17 cellular contexts compared by ENCODE assay signal in the genomic region with DNA sequence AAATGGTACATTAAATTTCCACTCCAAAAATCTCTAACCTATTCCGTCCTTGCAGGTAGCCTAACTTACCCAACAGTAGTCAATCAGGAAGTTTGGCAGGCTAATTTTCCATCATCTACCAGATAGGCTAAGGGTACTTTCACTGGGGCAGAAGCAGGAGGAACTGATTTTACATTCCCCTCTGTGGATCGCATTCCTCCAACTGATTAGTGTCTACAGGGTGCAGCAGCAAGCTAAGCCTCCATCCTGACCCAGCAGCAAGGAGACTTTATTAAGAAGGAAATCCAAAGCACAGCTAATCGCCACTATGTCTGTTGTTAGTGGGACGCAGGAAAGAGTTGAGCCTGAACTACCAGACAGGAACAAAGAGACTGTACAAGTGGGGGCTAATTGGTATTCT.
DNase-seq lines count a peak whose midpoint lies in the region; ATAC-seq and TF ChIP-seq lines count a peak whose summit lies in the region.
"Had no signal": no experiment of that assay in that cellular context is flagged by ENCODE, and none has a peak within 500 bp of the region (broad histone marks: within the 10 kb centered on the region; RNA-seq: fewer than 3 reads in every experiment).

No MANE protein-coding gene starts in this region.

- no peak overlapping the region for H3K4me3 ChIP-seq in WERI-Rb-1 (ENCODE audit: low read depth, low read length)
- no peak overlapping the region for H3K4me3 ChIP-seq in retinal pigment epithelial cell (ENCODE audit: low read length)

- peaks cover 36% of the 10 kb centered on the region for H3K4me1 Mint-ChIP-seq in T-helper 2 cell treated with Interferon-gamma antibody and Interleukin-4, amounts not matched to agents 5 μg/mL and 100 μg/mL, for 36 hours (ENCODE audit: low read depth)
- H3K4me1 Mint-ChIP-seq in activated naive CD8-positive, alpha-beta T cell treated with anti-CD3 and anti-CD28 coated beads, Interleukin-2, amount 50 U/mL, for 24 hours, result peaks cover 50% of the 10 kb centered on the region
- no peaks in the 10 kb centered on the region for H3K4me1 Mint-ChIP-seq in glutamatergic neuron (ENCODE audit: low read depth, unreplicated experiment)

- H3K36me3 ChIP-seq in WERI-Rb-1, result no peaks in the 10 kb centered on the region

- no peaks in the 10 kb centered on the region for H3K9me3 ChIP-seq in WERI-Rb-1 (ENCODE audit: severe bottlenecking)

- no peak overlapping the region for H3K27ac ChIP-seq in WERI-Rb-1

- peak overlapping the region; percentile 11 for H3K27ac Mint-ChIP-seq in T-helper 2 cell treated with Interferon-gamma antibody and Interleukin-4, amounts not matched to agents 5 μg/mL and 100 μg/mL, for 36 hours
- H3K27ac Mint-ChIP-seq in activated naive CD8-positive, alpha-beta T cell treated with anti-CD3 and anti-CD28 coated beads, Interleukin-2, amount 50 U/mL, for 24 hours, result peak overlapping the region; percentile 86
- H3K27ac Mint-ChIP-seq in glutamatergic neuron (ENCODE audit: unreplicated experiment), result no peak overlapping the region
- H3K27ac Mint-ChIP-seq: CD14-positive monocyte had no signal

- H3K27me3 Mint-ChIP-seq in T-helper 2 cell treated with Interferon-gamma antibody and Interleukin-4, amounts not matched to agents 5 μg/mL and 100 μg/mL, for 36 hours (ENCODE audit: low read depth), result no peaks in the 10 kb centered on the region
- no peaks in the 10 kb centered on the region for H3K27me3 Mint-ChIP-seq in activated naive CD8-positive, alpha-beta T cell treated with anti-CD3 and anti-CD28 coated beads, Interleukin-2, amount 50 U/mL, for 24 hours
- H3K27me3 Mint-ChIP-seq in glutamatergic neuron (ENCODE audit: unreplicated experiment), result no peaks in the 10 kb centered on the region

- H3K9me3 Mint-ChIP-seq in T-helper 2 cell treated with Interferon-gamma antibody and Interleukin-4, amounts not matched to agents 5 μg/mL and 100 μg/mL, for 36 hours, result peaks cover 8% of the 10 kb centered on the region
- H3K9me3 Mint-ChIP-seq in activated naive CD8-positive, alpha-beta T cell treated with anti-CD3 and anti-CD28 coated beads, Interleukin-2, amount 50 U/mL, for 24 hours, result peaks cover 5% of the 10 kb centered on the region
- no peaks in the 10 kb centered on the region for H3K9me3 Mint-ChIP-seq in glutamatergic neuron (ENCODE audit: unreplicated experiment)

- ATAC-seq in activated naive CD8-positive, alpha-beta T cell treated with anti-CD3 and anti-CD28 coated beads, Interleukin-2, amount 50 U/mL, for 24 hours, result no peak
- ATAC-seq: Panc1 had no signal

- no peak overlapping the region for H3K4me3 Mint-ChIP-seq in T-helper 2 cell treated with Interferon-gamma antibody and Interleukin-4, amounts not matched to agents 5 μg/mL and 100 μg/mL, for 36 hours
- no peak overlapping the region for H3K4me3 Mint-ChIP-seq in activated naive CD8-positive, alpha-beta T cell treated with anti-CD3 and anti-CD28 coated beads, Interleukin-2, amount 50 U/mL, for 24 hours
- no peak overlapping the region for H3K4me3 Mint-ChIP-seq in glutamatergic neuron (ENCODE audit: unreplicated experiment)
- H3K4me3 Mint-ChIP-seq: CD14-positive monocyte had no signal

- TF ChIP-seq CTCF in WERI-Rb-1 (IDR thresholded peaks at IDR 0.05; ENCODE audit: low read depth, low read length) (no peak), retinal pigment epithelial cell (conservative IDR thresholded peaks at IDR 0.05; ENCODE audit: low read depth, low read length) (no peak), glutamatergic neuron (IDR thresholded peaks at IDR 0.05; ENCODE audit: partially characterized antibody, unreplicated experiment) (no peak)

- no peaks in the 10 kb centered on the region for H3K27me3 ChIP-seq in WERI-Rb-1 (ENCODE audit: insufficient read depth, low read depth, severe bottlenecking)

- H3K36me3 Mint-ChIP-seq in T-helper 2 cell treated with Interferon-gamma antibody and Interleukin-4, amounts not matched to agents 5 μg/mL and 100 μg/mL, for 36 hours (ENCODE audit: low read depth), result peaks cover 16% of the 10 kb centered on the region
- H3K36me3 Mint-ChIP-seq in activated naive CD8-positive, alpha-beta T cell treated with anti-CD3 and anti-CD28 coated beads, Interleukin-2, amount 50 U/mL, for 24 hours (ENCODE audit: low read depth), result peaks cover 10% of the 10 kb centered on the region
- no peaks in the 10 kb centered on the region for H3K36me3 Mint-ChIP-seq in glutamatergic neuron (ENCODE audit: unreplicated experiment)
- H3K36me3 Mint-ChIP-seq: CD14-positive monocyte had no signal

- DNase-seq in T-helper 2 cell treated with Interferon-gamma antibody and Interleukin-4, amounts not matched to agents 5 μg/mL and 100 μg/mL, for 36 hours (ENCODE audit: low spot score), result no peak
- DNase-seq in T-helper 2 cell (no peak), WERI-Rb-1 (peak; percentile 49), retinal pigment epithelial cell (ENCODE audit: low read depth) (peak; percentile 21), glutamatergic neuron (no peak), OCI-M2 (lab: John Stamatoyannopoulos, UW; ENCODE audit: unreplicated experiment) (no peak), NCI-H774 (lab: John Stamatoyannopoulos, UW) (no peak)
- DNase-seq in activated naive CD8-positive, alpha-beta T cell treated with anti-CD3 and anti-CD28 coated beads, Interleukin-2, amount 50 U/mL, for 24 hours, result no peak
- DNase-seq: 8988T, COR-L47, DMS 273 treated with DMSO at 0.1 percent for 48 hours, DND-41, NCI-H1105 treated with DMSO at 0.1 percent for 48 hours, NCI-H1694, NCI-H510A treated with DMSO at 0.1 percent for 48 hours had no signal

Comparison
In these comparisons a context has a peak if more than half of its experiments do, and no peak if none do; other contexts are left out.
1. DNase-seq: peak in WERI-Rb-1 (single experiment) and retinal pigment epithelial cell (single experiment); none in T-helper 2 cell treated with Interferon-gamma antibody and Interleukin-4, amounts not matched to agents 5 μg/mL and 100 μg/mL, for 36 hours (single experiment), T-helper 2 cell (0 of 5), activated naive CD8-positive, alpha-beta T cell treated with anti-CD3 and anti-CD28 coated beads, Interleukin-2, amount 50 U/mL, for 24 hours (single experiment), glutamatergic neuron (single experiment), OCI-M2 (single experiment) and NCI-H774 (single experiment).